Comparison of ENCODE assay signal across 8 cellular contexts in genomic region chr13:26721251-26721939, GRCh38. TPM values are rescaled to one million over a fixed set of nuclear protein-coding genes. Genes with fewer than 3 reads are reported as not detected.
A peak's percentile ranks its signal among the peaks of the same experiment; 100 is the strongest.
DNase-seq lines count a peak whose midpoint lies in the region; ATAC-seq and TF ChIP-seq lines count a peak whose summit lies in the region.

No MANE protein-coding gene starts in this region.

- H3K79me2 ChIP-seq in DND-41 (ENCODE audit: insufficient read depth, low read length) (no peaks in the 10 kb centered on the region), Loucy (ENCODE audit: insufficient read depth, low read length) (no peaks in the 10 kb centered on the region)

- H3F3A ChIP-seq in Loucy (ENCODE audit: low read depth) = peaks cover 25% of the 10 kb centered on the region

- H3K27ac ChIP-seq in DND-41 (ENCODE audit: low read length) = peak overlapping the region; percentile 96

- ATAC-seq in DND-41 (ENCODE audit: insufficient read depth, low read depth) = peak; percentile 91
- peak; percentile 90 for ATAC-seq in activated CD8-positive, alpha-beta T cell treated with anti-CD3 and anti-CD28 coated beads for 36 hours
- no peak for ATAC-seq in HG03139 (IDR thresholded peaks at IDR 0.05; ENCODE audit: unreplicated experiment)
- ATAC-seq in GM18858 (IDR thresholded peaks at IDR 0.05; ENCODE audit: unreplicated experiment) = no peak

- no peaks in the 10 kb centered on the region for H3K27me3 ChIP-seq in DND-41 (ENCODE audit: insufficient read depth, low read length, poor library complexity)
- H3K27me3 ChIP-seq in Loucy (ENCODE audit: insufficient read depth, low read length, poor library complexity, severe bottlenecking) = no peaks in the 10 kb centered on the region

- H2AFZ ChIP-seq in DND-41 (ENCODE audit: low read depth, low read length) (peak overlapping the region; percentile 91), Loucy (ENCODE audit: low read length) (peak overlapping the region; percentile 73)

- intact Hi-C loops in activated CD8-positive, alpha-beta T cell treated with anti-CD3 and anti-CD28 coated beads for 36 hours (cut with micrococcal nuclease) = no loop called here

- no peaks in the 10 kb centered on the region for H3K9me3 ChIP-seq in DND-41 (ENCODE audit: insufficient read depth, low read length, severe bottlenecking)
- no peaks in the 10 kb centered on the region for H3K9me3 ChIP-seq in Loucy (ENCODE audit: insufficient read depth, low read depth, low read length)

- H3K27me3 Mint-ChIP-seq in activated CD8-positive, alpha-beta T cell treated with anti-CD3 and anti-CD28 coated beads for 36 hours = no peaks in the 10 kb centered on the region
- peaks cover 0 to 2% (median 0%) of the 10 kb centered on the region in 3 donors for H3K27me3 Mint-ChIP-seq in immature natural killer cell (ENCODE audit: low read depth in 3 of 3)

- peak overlapping the region; percentile 88 for H3K27ac Mint-ChIP-seq in activated CD8-positive, alpha-beta T cell treated with anti-CD3 and anti-CD28 coated beads for 36 hours
- H3K27ac Mint-ChIP-seq in immature natural killer cell = peak overlapping the region; percentile 58 to 91 (median 85)

- H3K36me3 ChIP-seq in DND-41 (ENCODE audit: insufficient read depth, low read length) (no peaks in the 10 kb centered on the region), Loucy (ENCODE audit: insufficient read depth, low read length) (no peaks in the 10 kb centered on the region)

- no peaks in the 10 kb centered on the region for H4K20me1 ChIP-seq in DND-41 (ENCODE audit: insufficient read depth, low read length)
- no peaks in the 10 kb centered on the region for H4K20me1 ChIP-seq in Loucy (ENCODE audit: insufficient read depth, low read length, poor library complexity, severe bottlenecking)

- POLR2A ChIA-PET in activated CD8-positive, alpha-beta T cell treated with anti-CD3 and anti-CD28 coated beads for 36 hours (lab: Charles Lee) = interaction anchor here (0.5 to 2.1 kb wide), 3 partner anchors 216 to 657 kb away, joined by 3 to 10 read pairs (median 3); no protein-coding TSS in a partner anchor

- H3K36me3 Mint-ChIP-seq in activated CD8-positive, alpha-beta T cell treated with anti-CD3 and anti-CD28 coated beads for 36 hours (ENCODE audit: low read depth) = no peaks in the 10 kb centered on the region
- no peaks in the 10 kb centered on the region for H3K36me3 Mint-ChIP-seq in immature natural killer cell

- TF ChIP-seq CTCF in DND-41 (IDR thresholded peaks at IDR 0.05; ENCODE audit: borderline replicate concordance, extremely low read depth, low read length, poor library complexity, severe bottlenecking) (peak; percentile 35), Loucy (conservative IDR thresholded peaks at IDR 0.05; ENCODE audit: low read length) (peak; percentile 25; the same call in 1 of the 2 replicates)
- TF ChIP-seq CTCF in activated CD8-positive, alpha-beta T cell treated with anti-CD3 and anti-CD28 coated beads for 36 hours (IDR thresholded peaks at IDR 0.05) = no peak

- no peaks in the 10 kb centered on the region for H3K9me3 Mint-ChIP-seq in activated CD8-positive, alpha-beta T cell treated with anti-CD3 and anti-CD28 coated beads for 36 hours
- peaks cover 0 to 2% (median 0%) of the 10 kb centered on the region in 6 donors for H3K9me3 Mint-ChIP-seq in immature natural killer cell

- CTCF ChIA-PET in activated CD8-positive, alpha-beta T cell treated with anti-CD3 and anti-CD28 coated beads for 36 hours (lab: Charles Lee) = interaction anchor here (0.9 to 5.8 kb wide), 6 partner anchors 9 to 210 kb away, joined by 3 to 26 read pairs (median 6); no protein-coding TSS in a partner anchor

- H3K4me3 ChIP-seq in DND-41 (ENCODE audit: low read depth in 1 of 2, low read length in 2 of 2) (peak overlapping the region; percentile 10 to 56; a peak in 3 of 4 replicates), Loucy (ENCODE audit: low read length, poor library complexity, severe bottlenecking) (peak overlapping the region; percentile 69)

- H3K4me2 ChIP-seq in DND-41 (ENCODE audit: insufficient read depth, low read length) (peak overlapping the region; percentile 83), Loucy (ENCODE audit: low read depth, low read length, poor library complexity, severe bottlenecking) (peak overlapping the region; percentile 89)

- DNase-seq in DND-41 (peak; percentile 90), immature natural killer cell (peak; percentile 43 to 51 (median 50)), islet precursor cell (no peak), NCI-H446 treated with DMSO at 0.1 percent for 48 hours (lab: John Stamatoyannopoulos, UW) (no peak)
- peak; percentile 71 for DNase-seq in activated CD8-positive, alpha-beta T cell treated with anti-CD3 and anti-CD28 coated beads for 36 hours

- H3K4me1 Mint-ChIP-seq in activated CD8-positive, alpha-beta T cell treated with anti-CD3 and anti-CD28 coated beads for 36 hours (ENCODE audit: low read depth) = peaks cover 27% of the 10 kb centered on the region
- H3K4me1 Mint-ChIP-seq in immature natural killer cell = peaks cover 35 to 44% of the 10 kb centered on the region in 2 donors

- peaks cover 41% of the 10 kb centered on the region for H3K4me1 ChIP-seq in DND-41 (ENCODE audit: insufficient read depth, low read length)
- peaks cover 57% of the 10 kb centered on the region for H3K4me1 ChIP-seq in Loucy (ENCODE audit: insufficient read depth, low read length, poor library complexity, severe bottlenecking)

- no peaks in the 10 kb centered on the region for H3K9me2 ChIP-seq in Loucy (replicated peaks; ENCODE audit: low read depth, low read length)

- H3K4me3 Mint-ChIP-seq in activated CD8-positive, alpha-beta T cell treated with anti-CD3 and anti-CD28 coated beads for 36 hours = peak overlapping the region; percentile 66
- H3K4me3 Mint-ChIP-seq in immature natural killer cell = peak overlapping the region; percentile 82 to 90 (median 86)

- H3K9ac ChIP-seq in DND-41 (ENCODE audit: low read depth, low read length) = peak overlapping the region; percentile 65
- H3K9ac ChIP-seq in Loucy (ENCODE audit: low read depth, low read length, poor library complexity, severe bottlenecking) = peak overlapping the region; percentile 91

RNA-seq across cellular contexts. Expression of gene GPR12, which starts 39.2 kb away (rescaled TPM):
- not detected for total RNA-seq in activated CD8-positive, alpha-beta T cell treated with anti-CD3 and anti-CD28 coated beads for 36 hours
- under 1 TPM in 1 of 3 donors, not detected in 2; 0.11 TPM for polyA plus RNA-seq in immature natural killer cell

Comparison
In these comparisons a context has a peak if more than half of its experiments do, and no peak if none do; other contexts are left out.
1. ATAC-seq: peak in DND-41 (single experiment) and activated CD8-positive, alpha-beta T cell treated with anti-CD3 and anti-CD28 coated beads for 36 hours (single experiment); none in HG03139 (single experiment) and GM18858 (single experiment).
2. DNase-seq: peak in DND-41 (single experiment), activated CD8-positive, alpha-beta T cell treated with anti-CD3 and anti-CD28 coated beads for 36 hours (single experiment) and immature natural killer cell (3 of 3); none in islet precursor cell (single experiment) and NCI-H446 treated with DMSO at 0.1 percent for 48 hours (single experiment).